In genomic region chr9:19492775-19493173, GRCh38 we compare ENCODE assay signal across 15 cellular contexts.
A peak's percentile ranks its signal among the peaks of the same experiment; 100 is the strongest.
DNase-seq lines count a peak whose midpoint lies in the region; ATAC-seq, FAIRE-seq and TF ChIP-seq lines count a peak whose summit lies in the region.
"Had no signal": no experiment of that assay in that cellular context is flagged by ENCODE, and none has a peak within 500 bp of the region (broad histone marks: within the 10 kb centered on the region; RNA-seq: fewer than 3 reads in every experiment).

No MANE protein-coding gene starts in this region.

- H3K9me3 Mint-ChIP-seq in astrocyte (ENCODE audit: unreplicated experiment): no peaks in the 10 kb centered on the region
- H3K9me3 Mint-ChIP-seq in stimulated activated naive B cell treated with anti-CD40 and anti-IgM and Interleukin-4, amounts not matched to agents 10 μg/mL and 1 μg/mL and 100 μg/mL, for 72 hours: no peaks in the 10 kb centered on the region

- H4K20me1 ChIP-seq in BLaER1 (no peaks in the 10 kb centered on the region), astrocyte (ENCODE audit: insufficient read depth, low read length) (no peaks in the 10 kb centered on the region), osteoblast (ENCODE audit: insufficient read depth, low read length) (no peaks in the 10 kb centered on the region)

- no peak overlapping the region for H3K4me3 Mint-ChIP-seq in astrocyte (ENCODE audit: unreplicated experiment)
- H3K4me3 Mint-ChIP-seq in stimulated activated naive B cell treated with anti-CD40 and anti-IgM and Interleukin-4, amounts not matched to agents 10 μg/mL and 1 μg/mL and 100 μg/mL, for 72 hours: peak overlapping the region in 1 of 2 donors; percentile 32

- 0 out of 2 replicates have a peak overlapping the region, but pooled peaks have one; percentile 58 for H3K4me2 ChIP-seq in BLaER1
- peak overlapping the region; percentile 88 for H3K4me2 ChIP-seq in astrocyte (ENCODE audit: low read length)
- peak overlapping the region; percentile 97 for H3K4me2 ChIP-seq in osteoblast (ENCODE audit: insufficient read depth, low read length)

- H3K9me3 ChIP-seq in BLaER1: no peaks in the 10 kb centered on the region
- H3K9me3 ChIP-seq in astrocyte (ENCODE audit: insufficient read depth, low read depth, low read length): no peaks in the 10 kb centered on the region
- no peaks in the 10 kb centered on the region for H3K9me3 ChIP-seq in osteoblast (ENCODE audit: low read depth, low read length)
- H3K9me3 ChIP-seq: BE2C, mucosa of descending colon, SJSA1, spleen, suprapubic skin had no signal

- no peaks in the 10 kb centered on the region for H3K36me3 Mint-ChIP-seq in astrocyte (ENCODE audit: low read depth, unreplicated experiment)
- no peaks in the 10 kb centered on the region for H3K36me3 Mint-ChIP-seq in stimulated activated naive B cell treated with anti-CD40 and anti-IgM and Interleukin-4, amounts not matched to agents 10 μg/mL and 1 μg/mL and 100 μg/mL, for 72 hours

- peaks cover 2% of the 10 kb centered on the region for H3K4me1 Mint-ChIP-seq in astrocyte (ENCODE audit: low read depth, unreplicated experiment)
- peaks cover 13 to 15% of the 10 kb centered on the region in 2 donors for H3K4me1 Mint-ChIP-seq in stimulated activated naive B cell treated with anti-CD40 and anti-IgM and Interleukin-4, amounts not matched to agents 10 μg/mL and 1 μg/mL and 100 μg/mL, for 72 hours

- H3K9ac ChIP-seq in BLaER1 (no peak overlapping the region), astrocyte (ENCODE audit: low read length) (no peak overlapping the region)

- H3K27me3 ChIP-seq in BLaER1 (no peaks in the 10 kb centered on the region), astrocyte (ENCODE audit: insufficient read depth, low read length) (peaks cover 10% of the 10 kb centered on the region), osteoblast (ENCODE audit: insufficient read depth, low read length) (peaks cover 9% of the 10 kb centered on the region)
- H3K27me3 ChIP-seq: hepatocyte, SJSA1, suprapubic skin had no signal

- no peaks in the 10 kb centered on the region for H3K79me2 ChIP-seq in astrocyte (ENCODE audit: insufficient read depth, low read length)
- H3K79me2 ChIP-seq in osteoblast (ENCODE audit: insufficient read depth, low read length): no peaks in the 10 kb centered on the region
- H3K79me2 ChIP-seq: hepatocyte had no signal

- peak; percentile 9 for ATAC-seq in GM18861 (IDR thresholded peaks at IDR 0.05; ENCODE audit: unreplicated experiment)
- no peak for ATAC-seq in stimulated activated naive B cell treated with anti-CD40 and anti-IgM and Interleukin-4, amounts not matched to agents 10 μg/mL and 1 μg/mL and 100 μg/mL, for 72 hours (replicated peaks)
- no peak for ATAC-seq in GM18909 (IDR thresholded peaks at IDR 0.05; ENCODE audit: poor library complexity, unreplicated experiment)

- DNase-seq in astrocyte (ENCODE audit: low read depth) (no peak), osteoblast (ENCODE audit: insufficient read length, low spot score, missing footprints) (no peak), NCI-H2227 treated with DMSO at 0.1 percent for 48 hours (lab: John Stamatoyannopoulos, UW) (no peak), UCSD-AML1 (lab: John Stamatoyannopoulos, UW; ENCODE audit: unreplicated experiment) (no peak)
- DNase-seq in stimulated activated naive B cell treated with anti-CD40 and anti-IgM and Interleukin-4, amounts not matched to agents 10 μg/mL and 1 μg/mL and 100 μg/mL, for 72 hours: no peak
- DNase-seq: NCI-H510A, spleen had no signal

- H3K4me3 ChIP-seq in BLaER1: no peak overlapping the region
- no peak overlapping the region for H3K4me3 ChIP-seq in astrocyte (ENCODE audit: insufficient read depth, low read depth, low read length)
- peak overlapping the region; percentile 74 for H3K4me3 ChIP-seq in osteoblast (ENCODE audit: insufficient read depth, low read length)
- H3K4me3 ChIP-seq: hepatocyte, mucosa of descending colon, SJSA1 had no signal

- H2AFZ ChIP-seq in astrocyte (ENCODE audit: low read depth, low read length): no peak overlapping the region
- peak overlapping the region; percentile 27 for H2AFZ ChIP-seq in osteoblast (ENCODE audit: low read length)
- H2AFZ ChIP-seq: hepatocyte had no signal

- H3K4me1 ChIP-seq in BLaER1 (peaks cover 13% of the 10 kb centered on the region), astrocyte (ENCODE audit: insufficient read depth, low read length) (no peaks in the 10 kb centered on the region), osteoblast (ENCODE audit: insufficient read depth, low read length) (peaks cover 11% of the 10 kb centered on the region)
- H3K4me1 ChIP-seq: BE2C, SJSA1 had no signal

- H3K36me3 ChIP-seq in BLaER1 (no peaks in the 10 kb centered on the region), astrocyte (ENCODE audit: insufficient read depth, low read length) (no peaks in the 10 kb centered on the region), osteoblast (ENCODE audit: insufficient read depth, low read length) (no peaks in the 10 kb centered on the region)
- H3K36me3 ChIP-seq: BE2C, SJSA1, spleen, suprapubic skin had no signal

- TF ChIP-seq CTCF in astrocyte (IDR thresholded peaks at IDR 0.05; ENCODE audit: insufficient read depth, low read depth, low read length) (no peak), osteoblast (IDR thresholded peaks at IDR 0.05; ENCODE audit: extremely low read depth, low read depth, low read length) (no peak)

- FAIRE-seq in astrocyte (lab: Jason Lieb, UNC): no peak

- H3K27ac ChIP-seq in BLaER1 (no peak overlapping the region), astrocyte (ENCODE audit: low read depth, low read length) (no peak overlapping the region), osteoblast (ENCODE audit: low read depth, low read length) (no peak overlapping the region)
- H3K27ac ChIP-seq: hepatocyte, SJSA1, spleen had no signal

- H3K27ac Mint-ChIP-seq in astrocyte (ENCODE audit: unreplicated experiment): no peak overlapping the region
- H3K27ac Mint-ChIP-seq in stimulated activated naive B cell treated with anti-CD40 and anti-IgM and Interleukin-4, amounts not matched to agents 10 μg/mL and 1 μg/mL and 100 μg/mL, for 72 hours: no peak overlapping the region

- H3K27me3 Mint-ChIP-seq in astrocyte (ENCODE audit: low read depth, unreplicated experiment): peaks cover 20% of the 10 kb centered on the region
- peaks cover 10 to 28% of the 10 kb centered on the region in 2 donors for H3K27me3 Mint-ChIP-seq in stimulated activated naive B cell treated with anti-CD40 and anti-IgM and Interleukin-4, amounts not matched to agents 10 μg/mL and 1 μg/mL and 100 μg/mL, for 72 hours
